1 cellular context compared by ENCODE assay signal in the genomic region with DNA sequence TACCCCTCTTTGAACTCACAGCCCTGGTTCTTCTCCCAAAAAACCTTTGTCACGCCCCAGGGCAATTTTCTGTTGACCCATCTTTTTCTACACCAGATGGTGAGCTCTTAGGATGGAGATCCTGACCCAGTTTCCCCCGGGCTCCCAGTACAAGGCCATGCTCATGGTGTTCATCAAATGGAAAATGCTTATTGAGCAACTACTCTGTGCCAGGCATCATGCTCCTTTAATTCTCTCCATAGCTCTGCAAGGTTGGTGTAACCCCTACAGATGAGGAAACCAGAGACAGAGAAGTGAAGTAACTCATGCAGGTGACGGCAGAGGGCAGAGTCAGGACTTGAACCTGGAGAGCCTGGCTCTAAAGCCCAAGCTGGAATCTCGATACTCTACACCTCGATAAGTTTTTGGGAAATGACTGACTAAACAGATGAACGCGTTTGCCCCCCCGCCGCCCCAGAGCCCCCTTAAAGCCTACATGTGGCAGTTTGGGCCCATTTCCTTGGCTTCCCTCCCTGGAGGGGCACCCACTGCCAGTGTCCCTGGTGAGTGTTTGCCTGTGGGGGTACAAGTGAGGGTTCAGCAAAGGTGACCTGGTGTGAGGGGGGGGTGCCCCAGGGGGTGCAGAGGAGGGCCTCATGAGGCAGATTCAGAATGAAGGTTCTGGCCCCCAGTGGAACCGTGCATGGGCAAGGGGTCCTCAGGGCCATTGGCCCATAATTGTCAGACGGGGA.
A peak's percentile ranks its signal among the peaks of the same experiment; 100 is the strongest.
TF ChIP-seq lines count a peak whose summit lies in the region.

No MANE protein-coding gene starts in this region.

TF ChIP-seq in GM12878, 131 proteins besides CTCF, POLR2A, EP300 and RAD21:
- TF ChIP-seq, protein P1, sequence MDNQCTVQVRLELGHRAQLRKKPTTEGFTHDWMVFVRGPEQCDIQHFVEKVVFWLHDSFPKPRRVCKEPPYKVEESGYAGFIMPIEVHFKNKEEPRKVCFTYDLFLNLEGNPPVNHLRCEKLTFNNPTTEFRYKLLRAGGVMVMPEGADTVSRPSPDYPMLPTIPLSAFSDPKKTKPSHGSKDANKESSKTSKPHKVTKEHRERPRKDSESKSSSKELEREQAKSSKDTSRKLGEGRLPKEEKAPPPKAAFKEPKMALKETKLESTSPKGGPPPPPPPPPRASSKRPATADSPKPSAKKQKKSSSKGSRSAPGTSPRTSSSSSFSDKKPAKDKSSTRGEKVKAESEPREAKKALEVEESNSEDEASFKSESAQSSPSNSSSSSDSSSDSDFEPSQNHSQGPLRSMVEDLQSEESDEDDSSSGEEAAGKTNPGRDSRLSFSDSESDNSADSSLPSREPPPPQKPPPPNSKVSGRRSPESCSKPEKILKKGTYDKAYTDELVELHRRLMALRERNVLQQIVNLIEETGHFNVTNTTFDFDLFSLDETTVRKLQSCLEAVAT (IDR thresholded peaks at IDR 0.05): peak; percentile 79; the same call in 1 of the 2 replicates
- TF ChIP-seq ZBED1 (IDR thresholded peaks at IDR 0.05; ENCODE audit: borderline replicate concordance) (no peak), E2F4 (IDR thresholded peaks at IDR 0.05; ENCODE audit: low read depth, low read length) (no peak), IKZF2 (IDR thresholded peaks at IDR 0.05) (peak in 1 of 2 experiments; percentile 41; a peak in 1 of 4 replicates), SMARCA5 (IDR thresholded peaks at IDR 0.05) (peak; percentile 75; the same call in 1 of the 2 replicates), GATAD2B (conservative IDR thresholded peaks at IDR 0.05; ENCODE audit: low read depth) (0 out of 2 replicates have a peak, but pooled peaks have one; percentile 16), IKZF1 (conservative IDR thresholded peaks at IDR 0.05) (peak; percentile 57; the same call in 1 of the 2 replicates), POU2F2 (IDR thresholded peaks at IDR 0.05; ENCODE audit: borderline replicate concordance, low read depth, low read length) (no peak), CHD1 (IDR thresholded peaks at IDR 0.05; ENCODE audit: low read depth, low read length) (no peak), NKRF (conservative IDR thresholded peaks at IDR 0.05) (peak; percentile 34; the same call in 1 of the 2 replicates), RELB (IDR thresholded peaks at IDR 0.05; ENCODE audit: low read depth) (peak; percentile 57; the same call in 1 of the 2 replicates), STAT1 (conservative IDR thresholded peaks at IDR 0.05) (no peak), SREBF2 (IDR thresholded peaks at IDR 0.05; ENCODE audit: low read length) (no peak), POLR2AphosphoS5 (IDR thresholded peaks at IDR 0.05; ENCODE audit: low read length) (peak; percentile 10; the same call in 1 of the 2 replicates), BRCA1 (IDR thresholded peaks at IDR 0.05; ENCODE audit: low read depth, low read length) (no peak), BACH1 (IDR thresholded peaks at IDR 0.05; ENCODE audit: borderline replicate concordance) (no peak), LARP7 (IDR thresholded peaks at IDR 0.05) (0 out of 2 replicates have a peak, but pooled peaks have one; percentile 14), SMC3 (IDR thresholded peaks at IDR 0.05; ENCODE audit: borderline replicate concordance, low read length) (no peak; the same call in 1 of the 2 replicates), ZNF687 (IDR thresholded peaks at IDR 0.05) (peak; percentile 27; the same call in 1 of the 2 replicates), YY1 (IDR thresholded peaks at IDR 0.05; ENCODE audit: low read depth, low read length) (no peak), PAX5 (IDR thresholded peaks at IDR 0.05; ENCODE audit: borderline replicate concordance, low read depth, low read length) (no peak), RFX5 (IDR thresholded peaks at IDR 0.05; ENCODE audit: low read depth, low read length) (no peak)
- TF ChIP-seq, protein P2, sequence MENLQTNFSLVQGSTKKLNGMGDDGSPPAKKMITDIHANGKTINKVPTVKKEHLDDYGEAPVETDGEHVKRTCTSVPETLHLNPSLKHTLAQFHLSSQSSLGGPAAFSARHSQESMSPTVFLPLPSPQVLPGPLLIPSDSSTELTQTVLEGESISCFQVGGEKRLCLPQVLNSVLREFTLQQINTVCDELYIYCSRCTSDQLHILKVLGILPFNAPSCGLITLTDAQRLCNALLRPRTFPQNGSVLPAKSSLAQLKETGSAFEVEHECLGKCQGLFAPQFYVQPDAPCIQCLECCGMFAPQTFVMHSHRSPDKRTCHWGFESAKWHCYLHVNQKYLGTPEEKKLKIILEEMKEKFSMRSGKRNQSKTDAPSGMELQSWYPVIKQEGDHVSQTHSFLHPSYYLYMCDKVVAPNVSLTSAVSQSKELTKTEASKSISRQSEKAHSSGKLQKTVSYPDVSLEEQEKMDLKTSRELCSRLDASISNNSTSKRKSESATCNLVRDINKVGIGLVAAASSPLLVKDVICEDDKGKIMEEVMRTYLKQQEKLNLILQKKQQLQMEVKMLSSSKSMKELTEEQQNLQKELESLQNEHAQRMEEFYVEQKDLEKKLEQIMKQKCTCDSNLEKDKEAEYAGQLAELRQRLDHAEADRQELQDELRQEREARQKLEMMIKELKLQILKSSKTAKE (IDR thresholded peaks at IDR 0.05; ENCODE audit: low read depth, poor library complexity, severe bottlenecking): peak; percentile 41
- TF ChIP-seq, protein P3, sequence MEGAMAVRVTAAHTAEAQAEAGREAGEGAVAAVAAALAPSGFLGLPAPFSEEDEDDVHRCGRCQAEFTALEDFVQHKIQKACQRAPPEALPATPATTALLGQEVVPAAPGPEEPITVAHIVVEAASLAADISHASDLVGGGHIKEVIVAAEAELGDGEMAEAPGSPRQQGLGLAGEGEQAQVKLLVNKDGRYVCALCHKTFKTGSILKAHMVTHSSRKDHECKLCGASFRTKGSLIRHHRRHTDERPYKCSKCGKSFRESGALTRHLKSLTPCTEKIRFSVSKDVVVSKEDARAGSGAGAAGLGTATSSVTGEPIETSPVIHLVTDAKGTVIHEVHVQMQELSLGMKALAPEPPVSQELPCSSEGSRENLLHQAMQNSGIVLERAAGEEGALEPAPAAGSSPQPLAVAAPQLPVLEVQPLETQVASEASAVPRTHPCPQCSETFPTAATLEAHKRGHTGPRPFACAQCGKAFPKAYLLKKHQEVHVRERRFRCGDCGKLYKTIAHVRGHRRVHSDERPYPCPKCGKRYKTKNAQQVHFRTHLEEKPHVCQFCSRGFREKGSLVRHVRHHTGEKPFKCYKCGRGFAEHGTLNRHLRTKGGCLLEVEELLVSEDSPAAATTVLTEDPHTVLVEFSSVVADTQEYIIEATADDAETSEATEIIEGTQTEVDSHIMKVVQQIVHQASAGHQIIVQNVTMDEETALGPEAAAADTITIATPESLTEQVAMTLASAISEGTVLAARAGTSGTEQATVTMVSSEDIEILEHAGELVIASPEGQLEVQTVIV (IDR thresholded peaks at IDR 0.05; ENCODE audit: borderline replicate concordance, partially characterized antibody): no peak
- TF ChIP-seq, protein P4, sequence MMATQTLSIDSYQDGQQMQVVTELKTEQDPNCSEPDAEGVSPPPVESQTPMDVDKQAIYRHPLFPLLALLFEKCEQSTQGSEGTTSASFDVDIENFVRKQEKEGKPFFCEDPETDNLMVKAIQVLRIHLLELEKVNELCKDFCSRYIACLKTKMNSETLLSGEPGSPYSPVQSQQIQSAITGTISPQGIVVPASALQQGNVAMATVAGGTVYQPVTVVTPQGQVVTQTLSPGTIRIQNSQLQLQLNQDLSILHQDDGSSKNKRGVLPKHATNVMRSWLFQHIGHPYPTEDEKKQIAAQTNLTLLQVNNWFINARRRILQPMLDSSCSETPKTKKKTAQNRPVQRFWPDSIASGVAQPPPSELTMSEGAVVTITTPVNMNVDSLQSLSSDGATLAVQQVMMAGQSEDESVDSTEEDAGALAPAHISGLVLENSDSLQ (IDR thresholded peaks at IDR 0.05): no peak
- TF ChIP-seq, protein P5, sequence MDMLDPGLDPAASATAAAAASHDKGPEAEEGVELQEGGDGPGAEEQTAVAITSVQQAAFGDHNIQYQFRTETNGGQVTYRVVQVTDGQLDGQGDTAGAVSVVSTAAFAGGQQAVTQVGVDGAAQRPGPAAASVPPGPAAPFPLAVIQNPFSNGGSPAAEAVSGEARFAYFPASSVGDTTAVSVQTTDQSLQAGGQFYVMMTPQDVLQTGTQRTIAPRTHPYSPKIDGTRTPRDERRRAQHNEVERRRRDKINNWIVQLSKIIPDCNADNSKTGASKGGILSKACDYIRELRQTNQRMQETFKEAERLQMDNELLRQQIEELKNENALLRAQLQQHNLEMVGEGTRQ (IDR thresholded peaks at IDR 0.05; ENCODE audit: borderline replicate concordance, low read depth, low read length): no peak
- TF ChIP-seq, protein P6, sequence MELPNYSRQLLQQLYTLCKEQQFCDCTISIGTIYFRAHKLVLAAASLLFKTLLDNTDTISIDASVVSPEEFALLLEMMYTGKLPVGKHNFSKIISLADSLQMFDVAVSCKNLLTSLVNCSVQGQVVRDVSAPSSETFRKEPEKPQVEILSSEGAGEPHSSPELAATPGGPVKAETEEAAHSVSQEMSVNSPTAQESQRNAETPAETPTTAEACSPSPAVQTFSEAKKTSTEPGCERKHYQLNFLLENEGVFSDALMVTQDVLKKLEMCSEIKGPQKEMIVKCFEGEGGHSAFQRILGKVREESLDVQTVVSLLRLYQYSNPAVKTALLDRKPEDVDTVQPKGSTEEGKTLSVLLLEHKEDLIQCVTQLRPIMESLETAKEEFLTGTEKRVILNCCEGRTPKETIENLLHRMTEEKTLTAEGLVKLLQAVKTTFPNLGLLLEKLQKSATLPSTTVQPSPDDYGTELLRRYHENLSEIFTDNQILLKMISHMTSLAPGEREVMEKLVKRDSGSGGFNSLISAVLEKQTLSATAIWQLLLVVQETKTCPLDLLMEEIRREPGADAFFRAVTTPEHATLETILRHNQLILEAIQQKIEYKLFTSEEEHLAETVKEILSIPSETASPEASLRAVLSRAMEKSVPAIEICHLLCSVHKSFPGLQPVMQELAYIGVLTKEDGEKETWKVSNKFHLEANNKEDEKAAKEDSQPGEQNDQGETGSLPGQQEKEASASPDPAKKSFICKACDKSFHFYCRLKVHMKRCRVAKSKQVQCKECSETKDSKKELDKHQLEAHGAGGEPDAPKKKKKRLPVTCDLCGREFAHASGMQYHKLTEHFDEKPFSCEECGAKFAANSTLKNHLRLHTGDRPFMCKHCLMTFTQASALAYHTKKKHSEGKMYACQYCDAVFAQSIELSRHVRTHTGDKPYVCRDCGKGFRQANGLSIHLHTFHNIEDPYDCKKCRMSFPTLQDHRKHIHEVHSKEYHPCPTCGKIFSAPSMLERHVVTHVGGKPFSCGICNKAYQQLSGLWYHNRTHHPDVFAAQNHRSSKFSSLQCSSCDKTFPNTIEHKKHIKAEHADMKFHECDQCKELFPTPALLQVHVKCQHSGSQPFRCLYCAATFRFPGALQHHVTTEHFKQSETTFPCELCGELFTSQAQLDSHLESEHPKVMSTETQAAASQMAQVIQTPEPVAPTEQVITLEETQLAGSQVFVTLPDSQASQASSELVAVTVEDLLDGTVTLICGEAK (IDR thresholded peaks at IDR 0.05; ENCODE audit: borderline replicate concordance): no peak
